ENCODE assay signal across 8 cellular contexts in genomic region chr12:89350260-89350659, GRCh38. TPM values are rescaled to one million over a fixed set of nuclear protein-coding genes. Genes with fewer than 3 reads are reported as not detected.
DNase-seq lines count a peak whose midpoint lies in the region; ATAC-seq and TF ChIP-seq lines count a peak whose summit lies in the region.

No MANE protein-coding gene starts in this region.

- 6 to 13% methylated on average over 8 of the region's 8 CpGs for WGBS in lung, 2 donors
- 19 to 21% methylated on average over 8 of the region's 8 CpGs for WGBS in tibial nerve, 2 donors

- CTCF ChIA-PET in activated naive CD4-positive, alpha-beta T cell treated with anti-CD3 and anti-CD28 coated beads for 36 hours (lab: Charles Lee) = no interaction called here

- in situ Hi-C loops in GM13976 (cut with MboI; ENCODE audit: low sequenced_read_pairs, unreplicated experiment) = no loop called here

- peaks cover 0 to 1% of the 10 kb centered on the region in 2 donors for H3K9me3 ChIP-seq in lung (ENCODE audit: control insufficient read depth in 2 of 2, insufficient read depth in 1 of 2, low read length in 1 of 2)
- H3K9me3 ChIP-seq in tibial nerve = no peaks in the 10 kb centered on the region

- peaks cover 25% of the 10 kb centered on the region for H3K36me3 Mint-ChIP-seq in activated naive CD4-positive, alpha-beta T cell treated with anti-CD3 and anti-CD28 coated beads for 36 hours (ENCODE audit: low read depth)
- H3K36me3 Mint-ChIP-seq in brain = peaks cover 25% of the 10 kb centered on the region

- DNase-seq in activated naive CD4-positive, alpha-beta T cell treated with anti-CD3 and anti-CD28 coated beads for 36 hours = no peak
- DNase-seq in activated naive CD4-positive, alpha-beta T cell (lab: John Stamatoyannopoulos, UW) = no peak
- no peak for DNase-seq in lung (ENCODE audit: low spot score)
- DNase-seq in tibial nerve (ENCODE audit: low spot score in 2 of 2) = no peak
- DNase-seq in GM13976 (ENCODE audit: low spot score) = no peak
- no peak for DNase-seq in activated CD4-positive, CD25-positive, alpha-beta regulatory T cell (lab: John Stamatoyannopoulos, UW)

- H3K27ac ChIP-seq in lung (ENCODE audit: low read depth in 1 of 2, low read length in 1 of 2) (peak overlapping the region; percentile 99 to 100), tibial nerve (peak overlapping the region; percentile 9 to 98 (median 96))

- peaks cover 0 to 10% of the 10 kb centered on the region in 2 donors for H3K36me3 ChIP-seq in lung (ENCODE audit: control insufficient read depth in 2 of 2, insufficient read depth in 2 of 2, low read length in 2 of 2)
- H3K36me3 ChIP-seq in tibial nerve = peaks cover 0 to 18% (median 0%) of the 10 kb centered on the region in 3 donors

- H3K4me3 ChIP-seq in lung (peak overlapping the region; percentile 79), tibial nerve (peak overlapping the region; percentile 75 to 93 (median 87))

- TF ChIP-seq EP300 in tibial nerve (IDR thresholded peaks at IDR 0.05) = no peak

- TF ChIP-seq CTCF in brain (conservative IDR thresholded peaks at IDR 0.05) = no peak
- no peak for TF ChIP-seq CTCF in lung (IDR thresholded peaks at IDR 0.05; ENCODE audit: control extremely low read depth, extremely low read depth)
- no peak for TF ChIP-seq CTCF in tibial nerve (IDR thresholded peaks at IDR 0.05)
- TF ChIP-seq CTCF in GM13976 (IDR thresholded peaks at IDR 0.05; ENCODE audit: borderline replicate concordance, control extremely low read depth, extremely low read depth, insufficient read depth, missing control alignments) = no peak

- H3K4me1 Mint-ChIP-seq in activated naive CD4-positive, alpha-beta T cell treated with anti-CD3 and anti-CD28 coated beads for 36 hours (ENCODE audit: low read depth) = peaks cover 49% of the 10 kb centered on the region
- H3K4me1 Mint-ChIP-seq in brain = peaks cover 66% of the 10 kb centered on the region

- TF ChIP-seq POLR2A in tibial nerve (IDR thresholded peaks at IDR 0.05) = no peak

- peak overlapping the region; percentile 89 for H3K4me3 Mint-ChIP-seq in activated naive CD4-positive, alpha-beta T cell treated with anti-CD3 and anti-CD28 coated beads for 36 hours
- H3K4me3 Mint-ChIP-seq in brain = peak overlapping the region; percentile 85 to 95 (median 88)

- intact Hi-C loops in activated naive CD4-positive, alpha-beta T cell treated with anti-CD3 and anti-CD28 coated beads for 36 hours (cut with micrococcal nuclease) = loop anchor here (5.0 kb wide), 2 partner anchors 532 to 1313 kb away; a partner anchor contains a TSS

- H3K27me3 ChIP-seq in lung (ENCODE audit: control insufficient read depth, insufficient read depth) = no peaks in the 10 kb centered on the region
- no peaks in the 10 kb centered on the region for H3K27me3 ChIP-seq in tibial nerve

- H3K9me3 Mint-ChIP-seq in activated naive CD4-positive, alpha-beta T cell treated with anti-CD3 and anti-CD28 coated beads for 36 hours = no peaks in the 10 kb centered on the region
- no peaks in the 10 kb centered on the region for H3K9me3 Mint-ChIP-seq in brain

- ATAC-seq in lung (ENCODE audit: insufficient read depth, low FRiP score) = no peak
- ATAC-seq in GM21390 (IDR thresholded peaks at IDR 0.05; ENCODE audit: unreplicated experiment) = no peak

- H3K27ac Mint-ChIP-seq in activated naive CD4-positive, alpha-beta T cell treated with anti-CD3 and anti-CD28 coated beads for 36 hours = peak overlapping the region; percentile 92
- H3K27ac Mint-ChIP-seq in brain = peak overlapping the region; percentile 84 to 98 (median 94)

- H3K4me1 ChIP-seq in lung (ENCODE audit: control insufficient read depth in 2 of 2, insufficient read depth in 2 of 2, low read length in 2 of 2) (peaks cover 0 to 10% of the 10 kb centered on the region in 2 donors), tibial nerve (peaks cover 0 to 49% (median 30%) of the 10 kb centered on the region in 4 donors)

- H3K27me3 Mint-ChIP-seq in activated naive CD4-positive, alpha-beta T cell treated with anti-CD3 and anti-CD28 coated beads for 36 hours (ENCODE audit: low read depth) = peaks cover 4% of the 10 kb centered on the region
- H3K27me3 Mint-ChIP-seq in brain = peaks cover 64% of the 10 kb centered on the region

RNA-seq across cellular contexts. Expression of gene DUSP6, which starts 2.0 kb away (rescaled TPM):
- 10 to 100 TPM; 24.8 to 26.1 TPM for total RNA-seq in activated naive CD4-positive, alpha-beta T cell treated with anti-CD3 and anti-CD28 coated beads for 36 hours
- 14.8 TPM for polyA plus RNA-seq in brain (ENCODE audit: insufficient read depth, low read depth, low replicate concordance)
- 100 to 1,000 TPM; 168 to 187 TPM for total RNA-seq in lung
- polyA plus RNA-seq in lung = 100 to 1,000 TPM in 1 of 2 donors, 10 to 100 TPM in 1; 37.8 to 141 TPM
- 10 to 100 TPM; 66.5 to 85.2 (median 72.8) TPM for total RNA-seq in tibial nerve
